Comparison of ENCODE assay signal across 16 cellular contexts in genomic region chr18:31954349-31954748, GRCh38. TPM values are rescaled to one million over a fixed set of nuclear protein-coding genes. Genes with fewer than 3 reads are reported as not detected.
DNase-seq lines count a peak whose midpoint lies in the region; TF ChIP-seq lines count a peak whose summit lies in the region.
"Had no signal": no experiment of that assay in that cellular context is flagged by ENCODE, and none has a peak within 500 bp of the region (broad histone marks: within the 10 kb centered on the region; RNA-seq: fewer than 3 reads in every experiment).

No MANE protein-coding gene starts in this region.

- no peak overlapping the region for H3K27ac ChIP-seq in breast epithelium
- no peak overlapping the region for H3K27ac ChIP-seq in RWPE1
- H3K27ac ChIP-seq: coronary artery, prostate gland, SJSA1, VCaP had no signal

- H3K4me3 Mint-ChIP-seq in MCF 10A (ENCODE audit: unreplicated experiment): no peak overlapping the region
- H3K4me3 Mint-ChIP-seq: activated naive CD8-positive, alpha-beta T cell had no signal

- POLR2A ChIA-PET in MCF 10A (lab: Yijun Ruan, JAX): no interaction called here
- POLR2A ChIA-PET in RWPE1 (lab: Yijun Ruan, JAX; ENCODE audit: low non-redundant PET): no interaction called here

- TF ChIP-seq POLR2A in breast epithelium (IDR thresholded peaks at IDR 0.05): no peak

- H3K4me1 ChIP-seq in breast epithelium: no peaks in the 10 kb centered on the region
- H3K4me1 ChIP-seq: prostate gland, SJSA1 had no signal

- CTCF ChIA-PET in MCF 10A (lab: Yijun Ruan, JAX) (no interaction called here), RWPE1 (lab: Yijun Ruan, JAX) (no interaction called here)

- H3K36me3 ChIP-seq in breast epithelium: no peaks in the 10 kb centered on the region
- H3K36me3 ChIP-seq: prostate gland, SJSA1 had no signal

- H3K9me3 ChIP-seq in breast epithelium: no peaks in the 10 kb centered on the region
- H3K9me3 ChIP-seq: prostate gland, SJSA1 had no signal

- H3K4me3 ChIP-seq in breast epithelium: no peak overlapping the region
- H3K4me3 ChIP-seq in fibroblast of pulmonary artery (replicated peaks; ENCODE audit: low read depth, low read length): no peak overlapping the region
- H3K4me3 ChIP-seq: coronary artery, prostate gland, SJSA1 had no signal

- TF ChIP-seq CTCF in MCF 10A (IDR thresholded peaks at IDR 0.05; ENCODE audit: unreplicated experiment) (no peak), breast epithelium (IDR thresholded peaks at IDR 0.05) (no peak), RWPE1 (conservative IDR thresholded peaks at IDR 0.05; ENCODE audit: low read depth) (no peak), fibroblast of pulmonary artery (IDR thresholded peaks at IDR 0.05; ENCODE audit: low read length, missing control alignments) (no peak)

- H3K9me3 Mint-ChIP-seq in MCF 10A (ENCODE audit: unreplicated experiment): no peaks in the 10 kb centered on the region

- no peaks in the 10 kb centered on the region for H3K36me3 Mint-ChIP-seq in MCF 10A (ENCODE audit: insufficient read depth, unreplicated experiment)
- H3K36me3 Mint-ChIP-seq: activated naive CD8-positive, alpha-beta T cell had no signal

- no peak overlapping the region for H3K27ac Mint-ChIP-seq in MCF 10A (ENCODE audit: low read depth, unreplicated experiment)
- H3K27ac Mint-ChIP-seq: activated naive CD8-positive, alpha-beta T cell had no signal

- peaks cover 5% of the 10 kb centered on the region for H3K4me1 Mint-ChIP-seq in MCF 10A (ENCODE audit: insufficient read depth, unreplicated experiment)

- no peaks in the 10 kb centered on the region for H3K27me3 ChIP-seq in breast epithelium
- H3K27me3 ChIP-seq: SJSA1 had no signal

- H3K27me3 Mint-ChIP-seq in MCF 10A (ENCODE audit: insufficient read depth, unreplicated experiment): no peaks in the 10 kb centered on the region
- H3K27me3 Mint-ChIP-seq: activated naive CD8-positive, alpha-beta T cell had no signal

- DNase-seq in MCF 10A (ENCODE audit: unreplicated experiment) (peak; percentile 91), breast epithelium (ENCODE audit: low spot score in 2 of 2) (no peak), RWPE1 (ENCODE audit: low spot score) (peak; percentile 2), fibroblast of pulmonary artery (ENCODE audit: low read depth) (peak; percentile 25), stromal cell of bone marrow (ENCODE audit: low read depth) (peak; percentile 5), DMS53 treated with DMSO at 0.1 percent for 48 hours (lab: John Stamatoyannopoulos, UW; ENCODE audit: unreplicated experiment) (no peak), middle frontal gyrus (ENCODE audit: extremely low spot score, low spot score) (no peak)
- DNase-seq in central memory CD4-positive, alpha-beta T cell: no peak
- DNase-seq: NCI-H1436; NCI-H526 treated with DMSO at 0.1 percent for 48 hours; stimulated activated CD4-positive, alpha-beta T cell treated with anti-CD3 and anti-CD28 coated beads, Interleukin-2, amount 100 ng/mL, for 24 hours had no signal

- intact Hi-C loops in MCF 10A (cut with micrococcal nuclease): no loop called here
- intact Hi-C loops in breast epithelium (cut with DNase I; ENCODE audit: low total_unique reads): no loop called here

- no TSS peak for BruUV-seq in MCF 10A (replicated peaks; lab: Mats Ljungman, UMichigan)

RNA-seq across cellular contexts. Expression of gene TRAPPC8, which starts 11.4 kb away (rescaled TPM):
- total RNA-seq in MCF 10A (2022): 29.0 and 33.9 TPM in 2 replicates
- 10 to 100 TPM; 39.8 to 75.2 (median 49.8) TPM for total RNA-seq in breast epithelium

Comparison
In these comparisons a context has a peak if more than half of its experiments do, and no peak if none do; other contexts are left out.
1. DNase-seq: peak in MCF 10A (single experiment), RWPE1 (single experiment), fibroblast of pulmonary artery (single experiment) and stromal cell of bone marrow (single experiment); none in breast epithelium (0 of 2), central memory CD4-positive, alpha-beta T cell (single experiment), DMS53 treated with DMSO at 0.1 percent for 48 hours (single experiment) and middle frontal gyrus (single experiment).